In the genomic region with DNA sequence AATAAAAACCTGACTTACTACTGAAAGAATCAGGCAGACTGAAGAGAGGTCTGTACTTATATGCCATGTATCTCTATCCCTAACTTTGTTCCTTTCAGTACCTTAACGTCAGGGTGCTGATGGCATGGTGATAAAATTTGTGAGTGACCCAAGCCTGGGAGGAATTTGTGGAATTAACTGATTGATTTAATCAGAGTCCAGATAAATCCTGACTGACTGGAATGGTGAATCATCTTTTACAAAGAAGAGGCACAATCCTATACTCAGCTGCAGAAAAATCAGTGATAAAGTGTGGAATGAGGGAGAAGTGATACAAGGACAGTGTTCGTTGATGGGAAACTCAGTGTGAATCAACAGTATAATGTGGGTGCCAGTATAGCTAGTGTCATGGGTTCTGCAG, we compare ENCODE assay signal across 1 cellular context.
A peak's percentile ranks its signal among the peaks of the same experiment; 100 is the strongest.
TF ChIP-seq lines count a peak whose summit lies in the region.

No MANE protein-coding gene starts in this region.

TF ChIP-seq in SK-N-SH, 30 proteins besides CTCF, POLR2A, EP300 and RAD21:
- TF ChIP-seq MEF2A (IDR thresholded peaks at IDR 0.05; ENCODE audit: borderline replicate concordance, low read depth) (no peak), YY1 (IDR thresholded peaks at IDR 0.05; ENCODE audit: low read depth) (no peak), FOXJ3 (CRISPR knock-in tag; IDR thresholded peaks at IDR 0.05) (no peak), ZBTB33 (IDR thresholded peaks at IDR 0.05; ENCODE audit: borderline replicate concordance, low read depth) (no peak), FOXM1 (IDR thresholded peaks at IDR 0.05; ENCODE audit: low read depth) (no peak), USF2 (IDR thresholded peaks at IDR 0.05; ENCODE audit: borderline replicate concordance, low read depth, low read length) (no peak), REST (IDR thresholded peaks at IDR 0.05; ENCODE audit: low read depth, low read length) (no peak), SIN3A (IDR thresholded peaks at IDR 0.05; ENCODE audit: borderline replicate concordance, low read depth, low read length) (no peak), MAX (IDR thresholded peaks at IDR 0.05; ENCODE audit: low read depth) (no peak), JUND (IDR thresholded peaks at IDR 0.05) (peak; percentile 77), RCOR1 (IDR thresholded peaks at IDR 0.05; ENCODE audit: low read length) (no peak), FOSL2 (IDR thresholded peaks at IDR 0.05; ENCODE audit: borderline replicate concordance, low read depth) (peak; percentile 84), NRF1 (IDR thresholded peaks at IDR 0.05; ENCODE audit: low read depth, low read length) (no peak), EZH2phosphoT487 (IDR thresholded peaks at IDR 0.05; ENCODE audit: borderline replicate concordance, low read depth) (no peak), TCF12 (IDR thresholded peaks at IDR 0.05) (peak; percentile 60), RXRA (IDR thresholded peaks at IDR 0.05; ENCODE audit: borderline replicate concordance, low read depth) (no peak), TEAD4 (IDR thresholded peaks at IDR 0.05; ENCODE audit: borderline replicate concordance, insufficient read depth) (peak; percentile 73), IRF3 (IDR thresholded peaks at IDR 0.05; ENCODE audit: low read depth, low read length) (no peak), POLR2AphosphoS5 (IDR thresholded peaks at IDR 0.05; ENCODE audit: low read depth, low read length) (peak; percentile 37; the same call in 1 of the 2 replicates), GATA2 (CRISPR knock-in tag; IDR thresholded peaks at IDR 0.05) (no peak), SMC3 (IDR thresholded peaks at IDR 0.05; ENCODE audit: low read depth, low read length) (no peak)
- TF ChIP-seq, protein P1, sequence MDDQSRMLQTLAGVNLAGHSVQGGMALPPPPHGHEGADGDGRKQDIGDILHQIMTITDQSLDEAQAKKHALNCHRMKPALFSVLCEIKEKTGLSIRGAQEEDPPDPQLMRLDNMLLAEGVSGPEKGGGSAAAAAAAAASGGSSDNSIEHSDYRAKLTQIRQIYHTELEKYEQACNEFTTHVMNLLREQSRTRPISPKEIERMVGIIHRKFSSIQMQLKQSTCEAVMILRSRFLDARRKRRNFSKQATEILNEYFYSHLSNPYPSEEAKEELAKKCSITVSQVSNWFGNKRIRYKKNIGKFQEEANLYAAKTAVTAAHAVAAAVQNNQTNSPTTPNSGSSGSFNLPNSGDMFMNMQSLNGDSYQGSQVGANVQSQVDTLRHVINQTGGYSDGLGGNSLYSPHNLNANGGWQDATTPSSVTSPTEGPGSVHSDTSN (IDR thresholded peaks at IDR 0.05) = peak; percentile 86
